ENCODE assay signal across 8 cellular contexts in the genomic region with DNA sequence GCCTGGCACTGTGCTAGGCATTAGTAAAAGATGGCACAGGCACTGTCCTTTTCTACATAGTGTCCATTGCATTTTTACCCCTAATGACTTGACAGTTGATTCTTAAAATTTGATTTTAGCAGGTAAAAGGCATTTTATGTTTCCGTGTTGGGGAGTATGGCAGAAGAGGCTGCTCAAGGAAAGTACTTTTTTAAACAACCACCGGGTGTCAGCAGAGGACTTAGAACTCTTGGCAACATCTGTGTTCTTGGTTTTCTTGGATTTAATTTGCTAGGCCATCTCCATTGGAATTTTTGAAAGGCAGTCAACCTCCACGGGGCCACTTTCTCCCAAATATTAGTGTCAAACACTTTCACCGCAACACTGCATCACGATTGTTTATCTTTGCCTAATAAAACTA.
DNase-seq lines count a peak whose midpoint lies in the region; ATAC-seq lines count a peak whose summit lies in the region.

No MANE protein-coding gene starts in this region.

- DNase-seq in NCI-H524 (lab: John Stamatoyannopoulos, UW) (peak; percentile 17 to 59), NCI-H524 treated with DMSO at 0.1 percent for 48 hours (lab: John Stamatoyannopoulos, UW) (no peak), M059J (ENCODE audit: low read depth) (peak; percentile 30), kidney glomerular epithelial cell (lab: John Stamatoyannopoulos, UW) (peak; percentile 14)
- peak; percentile 21 for DNase-seq in activated CD8-positive, alpha-beta T cell treated with anti-CD3 and anti-CD28 coated beads, Interleukin-2, amount 10 ng/mL, durations not matched to agents 7 days and 5 days
- DNase-seq in activated CD8-positive, alpha-beta memory T cell treated with anti-CD3 and anti-CD28 coated beads, Interleukin-2, amount 10 ng/mL, durations not matched to agents 7 days and 5 days, result no peak

- H3K27ac Mint-ChIP-seq in activated CD8-positive, alpha-beta T cell treated with anti-CD3 and anti-CD28 coated beads, Interleukin-2, amount 10 ng/mL, durations not matched to agents 7 days and 5 days, result no peak overlapping the region
- no peak overlapping the region for H3K27ac Mint-ChIP-seq in activated CD8-positive, alpha-beta memory T cell treated with anti-CD3 and anti-CD28 coated beads, Interleukin-2, amount 10 ng/mL, durations not matched to agents 7 days and 5 days

- POLR2A ChIA-PET in activated CD8-positive, alpha-beta T cell treated with anti-CD3 and anti-CD28 coated beads, Interleukin-2, amount 10 ng/mL, durations not matched to agents 7 days and 5 days (lab: Charles Lee), result no interaction called here

- H3K4me3 Mint-ChIP-seq in activated CD8-positive, alpha-beta T cell treated with anti-CD3 and anti-CD28 coated beads, Interleukin-2, amount 10 ng/mL, durations not matched to agents 7 days and 5 days, result no peak overlapping the region
- no peak overlapping the region for H3K4me3 Mint-ChIP-seq in activated CD8-positive, alpha-beta memory T cell treated with anti-CD3 and anti-CD28 coated beads, Interleukin-2, amount 10 ng/mL, durations not matched to agents 7 days and 5 days

- CTCF ChIA-PET in activated CD8-positive, alpha-beta T cell treated with anti-CD3 and anti-CD28 coated beads, Interleukin-2, amount 10 ng/mL, durations not matched to agents 7 days and 5 days (lab: Charles Lee), result interaction anchor here (1.4 to 1.7 kb wide), 2 partner anchors 13 to 579 kb away, joined by 3 to 4 read pairs; no protein-coding TSS in a partner anchor
- CTCF ChIA-PET in activated CD8-positive, alpha-beta memory T cell treated with anti-CD3 and anti-CD28 coated beads, Interleukin-2, amount 10 ng/mL, durations not matched to agents 7 days and 5 days (lab: Charles Lee), result no interaction called here

- H3K36me3 Mint-ChIP-seq in activated CD8-positive, alpha-beta T cell treated with anti-CD3 and anti-CD28 coated beads, Interleukin-2, amount 10 ng/mL, durations not matched to agents 7 days and 5 days (ENCODE audit: low read depth), result no peaks in the 10 kb centered on the region
- no peaks in the 10 kb centered on the region for H3K36me3 Mint-ChIP-seq in activated CD8-positive, alpha-beta memory T cell treated with anti-CD3 and anti-CD28 coated beads, Interleukin-2, amount 10 ng/mL, durations not matched to agents 7 days and 5 days

- H3K4me1 Mint-ChIP-seq in activated CD8-positive, alpha-beta T cell treated with anti-CD3 and anti-CD28 coated beads, Interleukin-2, amount 10 ng/mL, durations not matched to agents 7 days and 5 days (ENCODE audit: low read depth), result no peaks in the 10 kb centered on the region
- peaks cover 16% of the 10 kb centered on the region for H3K4me1 Mint-ChIP-seq in activated CD8-positive, alpha-beta memory T cell treated with anti-CD3 and anti-CD28 coated beads, Interleukin-2, amount 10 ng/mL, durations not matched to agents 7 days and 5 days

- no peak for ATAC-seq in activated CD8-positive, alpha-beta T cell treated with anti-CD3 and anti-CD28 coated beads, Interleukin-2, amount 10 ng/mL, durations not matched to agents 7 days and 5 days
- no peak for ATAC-seq in GM18867 (IDR thresholded peaks at IDR 0.05; ENCODE audit: unreplicated experiment)
- no peak for ATAC-seq in activated CD8-positive, alpha-beta memory T cell treated with anti-CD3 and anti-CD28 coated beads, Interleukin-2, amount 10 ng/mL, durations not matched to agents 7 days and 5 days
- no peak for ATAC-seq in HG02973 (IDR thresholded peaks at IDR 0.05; ENCODE audit: unreplicated experiment)

- no peaks in the 10 kb centered on the region for H3K9me3 Mint-ChIP-seq in activated CD8-positive, alpha-beta T cell treated with anti-CD3 and anti-CD28 coated beads, Interleukin-2, amount 10 ng/mL, durations not matched to agents 7 days and 5 days (ENCODE audit: insufficient read depth)
- H3K9me3 Mint-ChIP-seq in activated CD8-positive, alpha-beta memory T cell treated with anti-CD3 and anti-CD28 coated beads, Interleukin-2, amount 10 ng/mL, durations not matched to agents 7 days and 5 days (ENCODE audit: low read depth), result no peaks in the 10 kb centered on the region

- H3K27me3 Mint-ChIP-seq in activated CD8-positive, alpha-beta T cell treated with anti-CD3 and anti-CD28 coated beads, Interleukin-2, amount 10 ng/mL, durations not matched to agents 7 days and 5 days (ENCODE audit: low read depth), result no peaks in the 10 kb centered on the region
- no peaks in the 10 kb centered on the region for H3K27me3 Mint-ChIP-seq in activated CD8-positive, alpha-beta memory T cell treated with anti-CD3 and anti-CD28 coated beads, Interleukin-2, amount 10 ng/mL, durations not matched to agents 7 days and 5 days

Comparison
In these comparisons a context has a peak if more than half of its experiments do, and no peak if none do; other contexts are left out.
1. DNase-seq: peak in NCI-H524 (2 of 2), M059J (single experiment), activated CD8-positive, alpha-beta T cell treated with anti-CD3 and anti-CD28 coated beads, Interleukin-2, amount 10 ng/mL, durations not matched to agents 7 days and 5 days (single experiment) and kidney glomerular epithelial cell (single experiment); none in NCI-H524 treated with DMSO at 0.1 percent for 48 hours (single experiment) and activated CD8-positive, alpha-beta memory T cell treated with anti-CD3 and anti-CD28 coated beads, Interleukin-2, amount 10 ng/mL, durations not matched to agents 7 days and 5 days (single experiment).